In the genomic region with DNA sequence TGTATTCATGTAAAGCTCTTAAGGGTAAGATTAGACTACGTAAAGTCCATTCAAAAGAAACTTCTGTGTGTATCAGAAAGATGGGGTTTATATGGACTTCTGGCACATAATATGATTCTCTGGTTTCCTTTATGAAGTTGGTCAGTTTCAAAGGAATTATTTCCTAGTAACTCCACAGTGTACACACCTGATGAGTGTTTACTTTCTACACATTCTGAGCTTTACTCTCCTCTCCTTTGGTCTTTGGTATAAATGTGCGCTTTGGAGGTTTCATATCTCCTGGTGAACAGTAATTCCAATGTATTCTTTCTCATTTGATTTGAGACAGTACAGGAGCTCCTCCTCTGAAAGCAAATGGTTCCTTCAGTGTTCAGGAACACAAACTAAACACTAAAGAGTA, we compare ENCODE assay signal across 1 cellular context.
TF ChIP-seq lines count a peak whose summit lies in the region.

No MANE protein-coding gene starts in this region.

TF ChIP-seq in SK-N-SH treated with all-trans-retinoic acid at 6 μM for 48 hours, 23 proteins besides CTCF, POLR2A, EP300 and RAD21 (continued from another document):
- TF ChIP-seq, protein P1, sequence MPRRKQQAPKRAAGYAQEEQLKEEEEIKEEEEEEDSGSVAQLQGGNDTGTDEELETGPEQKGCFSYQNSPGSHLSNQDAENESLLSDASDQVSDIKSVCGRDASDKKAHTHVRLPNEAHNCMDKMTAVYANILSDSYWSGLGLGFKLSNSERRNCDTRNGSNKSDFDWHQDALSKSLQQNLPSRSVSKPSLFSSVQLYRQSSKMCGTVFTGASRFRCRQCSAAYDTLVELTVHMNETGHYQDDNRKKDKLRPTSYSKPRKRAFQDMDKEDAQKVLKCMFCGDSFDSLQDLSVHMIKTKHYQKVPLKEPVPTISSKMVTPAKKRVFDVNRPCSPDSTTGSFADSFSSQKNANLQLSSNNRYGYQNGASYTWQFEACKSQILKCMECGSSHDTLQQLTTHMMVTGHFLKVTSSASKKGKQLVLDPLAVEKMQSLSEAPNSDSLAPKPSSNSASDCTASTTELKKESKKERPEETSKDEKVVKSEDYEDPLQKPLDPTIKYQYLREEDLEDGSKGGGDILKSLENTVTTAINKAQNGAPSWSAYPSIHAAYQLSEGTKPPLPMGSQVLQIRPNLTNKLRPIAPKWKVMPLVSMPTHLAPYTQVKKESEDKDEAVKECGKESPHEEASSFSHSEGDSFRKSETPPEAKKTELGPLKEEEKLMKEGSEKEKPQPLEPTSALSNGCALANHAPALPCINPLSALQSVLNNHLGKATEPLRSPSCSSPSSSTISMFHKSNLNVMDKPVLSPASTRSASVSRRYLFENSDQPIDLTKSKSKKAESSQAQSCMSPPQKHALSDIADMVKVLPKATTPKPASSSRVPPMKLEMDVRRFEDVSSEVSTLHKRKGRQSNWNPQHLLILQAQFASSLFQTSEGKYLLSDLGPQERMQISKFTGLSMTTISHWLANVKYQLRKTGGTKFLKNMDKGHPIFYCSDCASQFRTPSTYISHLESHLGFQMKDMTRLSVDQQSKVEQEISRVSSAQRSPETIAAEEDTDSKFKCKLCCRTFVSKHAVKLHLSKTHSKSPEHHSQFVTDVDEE (CRISPR knock-in tag; IDR thresholded peaks at IDR 0.05): no peak
- no peak for TF ChIP-seq SNAI2 (CRISPR knock-in tag; IDR thresholded peaks at IDR 0.05)
- no peak for TF ChIP-seq BACH2 (CRISPR knock-in tag; IDR thresholded peaks at IDR 0.05; ENCODE audit: borderline replicate concordance)
- no peak for TF ChIP-seq ISL1 (CRISPR knock-in tag; IDR thresholded peaks at IDR 0.05)
- TF ChIP-seq ZFP30 (CRISPR knock-in tag; IDR thresholded peaks at IDR 0.05): no peak
- TF ChIP-seq TCF4 (CRISPR knock-in tag; IDR thresholded peaks at IDR 0.05; ENCODE audit: borderline replicate concordance): no peak
